Comparison of ENCODE assay signal across 1 cellular context in genomic region chr3:126474498-126475410, GRCh38.
TF ChIP-seq lines count a peak whose summit lies in the region.

No MANE protein-coding gene starts in this region.

TF ChIP-seq in endothelial cell of umbilical vein, 7 proteins besides CTCF, POLR2A, EP300 and RAD21 (continued from another document):
- TF ChIP-seq MAX (IDR thresholded peaks at IDR 0.05; ENCODE audit: insufficient read depth, insufficient read length) (no peak), MYC (IDR thresholded peaks at IDR 0.05; ENCODE audit: low read depth, low read length) (no peak), GATA2 (IDR thresholded peaks at IDR 0.05; ENCODE audit: insufficient read depth, insufficient read length, low read depth, low read length) (no peak), POLR2AphosphoS5 (IDR thresholded peaks at IDR 0.05; ENCODE audit: insufficient read depth, low read depth, low read length) (no peak), JUN (IDR thresholded peaks at IDR 0.05; ENCODE audit: borderline replicate concordance, insufficient read depth, insufficient read length, low read depth) (no peak)
TF ChIP-seq in endothelial cell of umbilical vein: peak in this region for 0.
